9 cellular contexts compared by ENCODE assay signal in the genomic region with DNA sequence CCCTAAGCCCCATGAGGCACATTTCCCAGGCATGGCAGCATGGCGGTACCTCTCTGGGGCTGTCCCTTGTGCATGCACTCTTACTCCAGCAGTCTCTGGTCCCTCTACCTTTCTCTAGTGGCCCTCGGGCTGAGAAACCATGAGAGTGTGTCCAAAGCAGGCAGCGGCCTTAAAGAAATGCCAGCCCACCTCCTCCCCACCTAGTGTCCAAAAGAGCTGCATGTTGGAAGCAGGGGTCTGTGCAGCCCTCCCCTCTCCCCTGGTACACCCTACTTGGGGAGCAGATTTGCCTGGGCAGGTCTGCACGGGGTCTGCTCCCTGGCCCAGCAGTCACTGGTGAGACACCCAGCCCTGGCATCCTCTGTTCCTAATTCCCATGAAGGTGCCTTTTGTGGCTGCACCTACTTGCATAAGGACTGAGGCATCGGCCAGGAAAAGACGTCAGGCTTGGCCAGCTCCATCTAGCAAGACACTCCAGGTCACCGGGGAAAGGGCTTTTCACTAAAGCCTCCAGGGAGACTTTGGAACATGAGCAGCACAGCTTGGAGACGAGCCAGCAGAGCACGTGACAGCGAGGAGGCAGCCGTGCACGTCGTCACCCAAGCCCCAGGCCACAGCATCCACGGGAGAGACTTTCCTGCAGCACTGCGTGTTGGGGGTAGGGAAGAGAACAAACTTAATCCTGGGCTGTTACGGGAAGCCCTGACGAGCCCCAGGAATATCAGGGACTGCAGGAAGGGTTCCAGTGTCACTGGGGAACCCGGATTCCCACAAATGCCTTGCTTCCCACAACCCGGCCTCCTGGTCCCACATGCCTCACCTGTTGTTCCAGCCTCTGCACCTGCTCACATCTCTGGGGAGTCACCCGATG. TPM values are rescaled to one million over a fixed set of nuclear protein-coding genes. Genes with fewer than 3 reads are reported as not detected.
DNase-seq lines count a peak whose midpoint lies in the region; ATAC-seq and TF ChIP-seq lines count a peak whose summit lies in the region.
"Had no signal": no experiment of that assay in that cellular context is flagged by ENCODE, and none has a peak within 500 bp of the region (broad histone marks: within the 10 kb centered on the region; RNA-seq: fewer than 3 reads in every experiment).

No MANE protein-coding gene starts in this region.

- no peak overlapping the region for H3K4me2 ChIP-seq in smooth muscle cell

- H3K9me3 ChIP-seq in gastrocnemius medialis (no peaks in the 10 kb centered on the region), smooth muscle cell (replicated peaks; ENCODE audit: low read depth) (no peaks in the 10 kb centered on the region)

- DNase-seq in HPDE6-E6E7 (ENCODE audit: extremely low spot score) = peak; percentile 16
- DNase-seq in SK-MEL-5 (ENCODE audit: low read depth, low spot score) = peak; percentile 25
- DNase-seq in cardiac septum (ENCODE audit: low spot score) = peak; percentile 86
- peak; percentile 85 to 91 for DNase-seq in gastrocnemius medialis
- no peak for DNase-seq in NCI-H510A (lab: John Stamatoyannopoulos, UW)
- DNase-seq in smooth muscle cell (lab: John Stamatoyannopoulos, UW; ENCODE audit: unreplicated experiment) = no peak
- DNase-seq in NCI-H226 = no peak
- no peak for DNase-seq in NCI-H2029 (lab: John Stamatoyannopoulos, UW)
- DNase-seq: naive thymus-derived CD4-positive, alpha-beta T cell had no signal

- in situ Hi-C loops in SK-MEL-5 (cut with HindIII; ENCODE audit: low pct_unique_long_range_greater_than_20kb, low sequenced_read_pairs) (no loop called here), gastrocnemius medialis (cut with MboI; ENCODE audit: low sequenced_read_pairs in 4 of 4) (no loop called here)

- no peak overlapping the region for H3K9ac ChIP-seq in smooth muscle cell (ENCODE audit: low read depth)

- H3K4me3 ChIP-seq in gastrocnemius medialis (no peak overlapping the region), smooth muscle cell (no peak overlapping the region)

- TF ChIP-seq POLR2A in gastrocnemius medialis (IDR thresholded peaks at IDR 0.05) = peak in 1 of 2 donors; percentile 15

- intact Hi-C loops in cardiac septum (cut with DNase I) (no loop called here), gastrocnemius medialis (cut with DNase I; ENCODE audit: low total_unique reads) (loop anchor here (2.0 to 5.0 kb wide), 2 partner anchors 39 to 113 kb away; partner anchors contain the start of gene TM2D3)

- H3K27me3 ChIP-seq in gastrocnemius medialis (no peaks in the 10 kb centered on the region), smooth muscle cell (ENCODE audit: low read depth) (no peaks in the 10 kb centered on the region)

- H3F3A ChIP-seq in smooth muscle cell (ENCODE audit: low read depth) = no peaks in the 10 kb centered on the region

- no peak overlapping the region for H2AFZ ChIP-seq in smooth muscle cell (ENCODE audit: low read depth)

- WGBS in smooth muscle cell (ENCODE audit: low lambda C conversion rate) = 69% methylated on average over 20 of the region's 20 CpGs

- H4K20me1 ChIP-seq in smooth muscle cell (ENCODE audit: low read depth) = no peaks in the 10 kb centered on the region

- H3K79me2 ChIP-seq in smooth muscle cell (ENCODE audit: low read depth) = no peaks in the 10 kb centered on the region

- H3K4me1 ChIP-seq in gastrocnemius medialis = peaks cover 71 to 81% of the 10 kb centered on the region in 2 donors
- peaks cover 12% of the 10 kb centered on the region for H3K4me1 ChIP-seq in smooth muscle cell (ENCODE audit: low read depth)

- peak; percentile 48 to 53 for ATAC-seq in gastrocnemius medialis
- ATAC-seq: naive thymus-derived CD4-positive, alpha-beta T cell had no signal

- peak overlapping the region; percentile 79 to 92 (median 81) for H3K27ac ChIP-seq in gastrocnemius medialis
- H3K27ac ChIP-seq in smooth muscle cell (ENCODE audit: low read depth) = no peak overlapping the region

- no peak for TF ChIP-seq CTCF in gastrocnemius medialis (IDR thresholded peaks at IDR 0.05 in 4 of 5, conservative IDR thresholded peaks at IDR 0.05 in 1 of 5)
- no peak for TF ChIP-seq CTCF in smooth muscle cell (IDR thresholded peaks at IDR 0.05; ENCODE audit: borderline replicate concordance, insufficient read depth, poor library complexity, severe bottlenecking)

- no peaks in the 10 kb centered on the region for H3K36me3 ChIP-seq in gastrocnemius medialis
- H3K36me3 ChIP-seq in smooth muscle cell (ENCODE audit: low read depth) = no peaks in the 10 kb centered on the region

RNA-seq across cellular contexts. Expression of gene TM2D3, which starts 38.8 kb away (rescaled TPM):
- 48.4 and 53.7 TPM in 2 replicates for total RNA-seq in SK-MEL-5 (2014; rRNA removed; shearing (Covaris generic))
- polyA plus RNA-seq in SK-MEL-5 (2015; cell fraction: cytosol; rRNA removed) = 35.5 and 45.2 TPM in 2 replicates
- polyA plus RNA-seq in SK-MEL-5 (2015; cell fraction: nucleus; rRNA removed) = 70.0 and 80.9 TPM in 2 replicates
- total RNA-seq in cardiac septum (45.0 TPM), gastrocnemius medialis (100 to 1,000 TPM in 1 of 4 donors, 10 to 100 TPM in 3; 41.5 to 101 (median 51.9) TPM), smooth muscle cell (56.9 and 60.3 TPM in 2 replicates)
- 43.6 and 47.2 TPM in 2 replicates for polyA plus RNA-seq in smooth muscle cell

Comparison
In these comparisons a context has a peak if more than half of its experiments do, and no peak if none do; other contexts are left out.
1. DNase-seq: peak in HPDE6-E6E7 (single experiment), SK-MEL-5 (single experiment), cardiac septum (single experiment) and gastrocnemius medialis (2 of 2); none in NCI-H510A (single experiment), smooth muscle cell (single experiment), NCI-H226 (single experiment) and NCI-H2029 (single experiment).